Comparison of ENCODE assay signal across 8 cellular contexts in genomic region chr17:39402279-39402889, GRCh38.
DNase-seq lines count a peak whose midpoint lies in the region; ATAC-seq and TF ChIP-seq lines count a peak whose summit lies in the region.

No MANE protein-coding gene starts in this region.

- ATAC-seq in GM19324 (IDR thresholded peaks at IDR 0.05; ENCODE audit: low FRiP score, unreplicated experiment) (peak; percentile 64), HG03460 (IDR thresholded peaks at IDR 0.05; ENCODE audit: unreplicated experiment) (peak; percentile 59)

- H3K4me3 ChIP-seq in AG10803 (ENCODE audit: low read length), result peak overlapping the region; percentile 93

- DNase-seq in AG10803 (ENCODE audit: low read depth), result peak; percentile 88
- DNase-seq in NCI-H526 (lab: John Stamatoyannopoulos, UW), result peak; percentile 88 to 95
- DNase-seq in activated CD4-positive, alpha-beta T cell treated with anti-CD3 and anti-CD28 coated beads, Interleukin-2, amount 50 U/mL, for 1 hour, result peak; percentile 76
- peak; percentile 93 for DNase-seq in dedifferentiated amniotic fluid mesenchymal stem cell (ENCODE audit: extremely low spot score)
- peak; percentile 98 for DNase-seq in left kidney (ENCODE audit: low read depth, low spot score)
- peak; percentile 69 to 88 (median 76) for DNase-seq in stimulated activated CD4-positive, alpha-beta T cell treated with anti-CD3 and anti-CD28 coated beads, Interleukin-1b, Interleukin-23, amount 100 ng/mL, for 24 hours (ENCODE audit: low read depth in 4 of 4, low spot score in 1 of 4)

- TF ChIP-seq CTCF in AG10803 (conservative IDR thresholded peaks at IDR 0.05; ENCODE audit: low read length), result no peak

Comparison
In these comparisons a context has a peak if more than half of its experiments do, and no peak if none do; other contexts are left out.
1. Peak in every context shown above with its lines: DNase-seq, ATAC-seq and H3K4me3 ChIP-seq.